Comparison of ENCODE assay signal across 19 cellular contexts in genomic region chr13:34933349-34933748, GRCh38.
"Had no signal": no experiment of that assay in that cellular context is flagged by ENCODE, and none has a peak within 500 bp of the region (broad histone marks: within the 10 kb centered on the region; RNA-seq: fewer than 3 reads in every experiment).

No MANE protein-coding gene starts in this region.

- H3K27ac Mint-ChIP-seq: activated CD4-positive, alpha-beta memory T cell treated with anti-CD3 and anti-CD28 coated beads for 36 hours; activated naive CD8-positive, alpha-beta T cell treated with anti-CD3 and anti-CD28 coated beads for 36 hours; effector memory CD8-positive, alpha-beta T cell; memory B cell; natural killer cell treated with Interleukin-12 subunit alpha and Interleukin-12 subunit beta and Interleukin-15 and Interleukin-18, amount 100 ng/mL, for 72 hours; stimulated activated naive B cell treated with anti-CD40 and anti-IgM and Interleukin-4, amounts not matched to agents 10 μg/mL and 1 μg/mL and 100 μg/mL, for 72 hours had no signal

- H3K36me3 ChIP-seq: brain microvascular endothelial cell, left ventricle myocardium inferior, right lobe of liver, spleen, transverse colon had no signal

- H3K27me3 Mint-ChIP-seq: effector memory CD8-positive, alpha-beta T cell; natural killer cell treated with Interleukin-12 subunit alpha and Interleukin-12 subunit beta and Interleukin-15 and Interleukin-18, amount 100 ng/mL, for 72 hours had no signal

- FAIRE-seq: kidney had no signal

- DNase-seq: activated CD4-positive, alpha-beta memory T cell treated with anti-CD3 and anti-CD28 coated beads for 36 hours; activated CD4-positive, alpha-beta T cell treated with anti-CD3 and anti-CD28 coated beads for 1 hour; activated gamma-delta T cell; activated naive CD8-positive, alpha-beta T cell treated with anti-CD3 and anti-CD28 coated beads for 36 hours; activated T-cell treated with anti-CD3 and anti-CD28 coated beads, Interleukin-2, amount 50 U/mL, for 48 hours; brain microvascular endothelial cell; effector memory CD8-positive, alpha-beta T cell; kidney; left ventricle myocardium inferior; occipital lobe; psoas muscle; right lobe of liver; spleen; stimulated activated CD4-positive, alpha-beta T cell treated with anti-CD3 and anti-CD28 coated beads, Interleukin-1b, Interleukin-23, amount 100 ng/mL, for 48 hours; stimulated activated naive B cell treated with anti-CD40 and anti-IgM and Interleukin-4, amounts not matched to agents 10 μg/mL and 1 μg/mL and 100 μg/mL, for 72 hours; transverse colon had no signal

- H3K4me3 ChIP-seq: hepatocyte, left ventricle myocardium inferior, psoas muscle, right lobe of liver, spleen, transverse colon had no signal

- H3K4me3 Mint-ChIP-seq: activated CD4-positive, alpha-beta memory T cell treated with anti-CD3 and anti-CD28 coated beads for 36 hours; activated naive CD8-positive, alpha-beta T cell treated with anti-CD3 and anti-CD28 coated beads for 36 hours; effector memory CD8-positive, alpha-beta T cell; memory B cell; natural killer cell treated with Interleukin-12 subunit alpha and Interleukin-12 subunit beta and Interleukin-15 and Interleukin-18, amount 100 ng/mL, for 72 hours; stimulated activated naive B cell treated with anti-CD40 and anti-IgM and Interleukin-4, amounts not matched to agents 10 μg/mL and 1 μg/mL and 100 μg/mL, for 72 hours had no signal

- H3K27ac ChIP-seq: brain microvascular endothelial cell, hepatocyte, left ventricle myocardium inferior, psoas muscle, right lobe of liver, spleen, transverse colon had no signal

- H3K9me3 Mint-ChIP-seq: activated CD4-positive, alpha-beta memory T cell treated with anti-CD3 and anti-CD28 coated beads for 36 hours; activated naive CD8-positive, alpha-beta T cell treated with anti-CD3 and anti-CD28 coated beads for 36 hours; memory B cell; stimulated activated naive B cell treated with anti-CD40 and anti-IgM and Interleukin-4, amounts not matched to agents 10 μg/mL and 1 μg/mL and 100 μg/mL, for 72 hours had no signal

- H3K36me3 Mint-ChIP-seq: activated CD4-positive, alpha-beta memory T cell treated with anti-CD3 and anti-CD28 coated beads for 36 hours; activated naive CD8-positive, alpha-beta T cell treated with anti-CD3 and anti-CD28 coated beads for 36 hours; memory B cell; natural killer cell treated with Interleukin-12 subunit alpha and Interleukin-12 subunit beta and Interleukin-15 and Interleukin-18, amount 100 ng/mL, for 72 hours; stimulated activated naive B cell treated with anti-CD40 and anti-IgM and Interleukin-4, amounts not matched to agents 10 μg/mL and 1 μg/mL and 100 μg/mL, for 72 hours had no signal

- H3K27me3 ChIP-seq: brain microvascular endothelial cell, hepatocyte, right lobe of liver, transverse colon had no signal

- H3K9me3 ChIP-seq: left ventricle myocardium inferior, psoas muscle, right lobe of liver, spleen, transverse colon had no signal

- H3K4me1 ChIP-seq: left ventricle myocardium inferior, psoas muscle, right lobe of liver, spleen, transverse colon had no signal

- H3K4me1 Mint-ChIP-seq: activated naive CD8-positive, alpha-beta T cell treated with anti-CD3 and anti-CD28 coated beads for 36 hours; memory B cell; stimulated activated naive B cell treated with anti-CD40 and anti-IgM and Interleukin-4, amounts not matched to agents 10 μg/mL and 1 μg/mL and 100 μg/mL, for 72 hours had no signal

- ATAC-seq: effector memory CD8-positive, alpha-beta T cell; natural killer cell treated with Interleukin-12 subunit alpha and Interleukin-12 subunit beta and Interleukin-15 and Interleukin-18, amount 100 ng/mL, for 72 hours; psoas muscle; right lobe of liver; stimulated activated naive B cell treated with anti-CD40 and anti-IgM and Interleukin-4, amounts not matched to agents 10 μg/mL and 1 μg/mL and 100 μg/mL, for 72 hours had no signal
